Comparison of ENCODE assay signal across 8 cellular contexts in genomic region chr20:41738584-41739193, GRCh38.
A peak's percentile ranks its signal among the peaks of the same experiment; 100 is the strongest.
DNase-seq lines count a peak whose midpoint lies in the region; ATAC-seq and TF ChIP-seq lines count a peak whose summit lies in the region.

No MANE protein-coding gene starts in this region.

- no peaks in the 10 kb centered on the region for H3K9me3 ChIP-seq in Panc1 (ENCODE audit: control insufficient read depth, insufficient read depth, low read depth, low read length)

- no peak overlapping the region for H3K4me3 ChIP-seq in Panc1 (ENCODE audit: low read depth in 2 of 2, low read length in 2 of 2)

- ATAC-seq in Panc1 (peak; percentile 92), GM19455 (IDR thresholded peaks at IDR 0.05; ENCODE audit: unreplicated experiment) (no peak)

- no peak overlapping the region for H3K27ac ChIP-seq in Panc1 (ENCODE audit: low read length)

- no TSS peak for BruUV-seq in Panc1 (replicated peaks; lab: Mats Ljungman, UMichigan)

- CTCF ChIA-PET in Panc1 (lab: Charles Lee) = interaction anchor here (1.0 kb wide), 1 partner anchor 15 kb away, joined by 4 read pairs; no protein-coding TSS in a partner anchor

- H3K27me3 ChIP-seq in Panc1 (ENCODE audit: control insufficient read depth, insufficient read depth, low read length) = no peaks in the 10 kb centered on the region; the same call in 1 of the 2 replicates

- POLR2A ChIA-PET in Panc1 (lab: Charles Lee) = interaction anchor here (0.6 kb wide), 1 partner anchor 346 kb away, joined by 6 read pairs; no protein-coding TSS in a partner anchor

- in situ Hi-C loops in KBM-7 (cut with MboI; ENCODE audit: low pct_unique_long_range_greater_than_20kb, low sequenced_read_pairs) (no loop called here), Panc1 (cut with HindIII; ENCODE audit: low pct_unique_long_range_greater_than_20kb, low sequenced_read_pairs) (no loop called here)

- DNase-seq in NCI-H2107 (lab: John Stamatoyannopoulos, UW) = peak; percentile 4
- DNase-seq in NCI-H2107 treated with DMSO at 0.1 percent for 48 hours (lab: John Stamatoyannopoulos, UW; ENCODE audit: unreplicated experiment) = no peak
- DNase-seq in KBM-7 = peak; percentile 59
- peak; percentile 38 for DNase-seq in Panc1 (ENCODE audit: low read depth, low spot score)
- peak; percentile 67 for DNase-seq in astrocyte of the hippocampus (ENCODE audit: low read depth, low spot score)
- peak; percentile 77 for DNase-seq in inferior parietal cortex (ENCODE audit: extremely low spot score)
- DNase-seq in stimulated activated CD4-positive, alpha-beta T cell treated with anti-CD3 and anti-CD28 coated beads, Interleukin-15, amount 100 ng/mL, for 48 hours (ENCODE audit: low read depth in 2 of 2) = peak; percentile 23 to 28

- no peaks in the 10 kb centered on the region for H3K4me1 ChIP-seq in Panc1 (ENCODE audit: control insufficient read depth, insufficient read depth, low read length)

- intact Hi-C loops in Panc1 (cut with micrococcal nuclease; ENCODE audit: unreplicated experiment) = loop anchor here (5.0 kb wide), 1 partner anchor 1449 kb away; the partner anchor contains the start of gene PTPRT

- peak; percentile 94 for TF ChIP-seq CTCF in Panc1 (IDR thresholded peaks at IDR 0.05)

- no peaks in the 10 kb centered on the region for H3K36me3 ChIP-seq in Panc1 (ENCODE audit: control insufficient read depth, insufficient read depth, low read length)
